ENCODE assay signal across 1 cellular context in the genomic region with DNA sequence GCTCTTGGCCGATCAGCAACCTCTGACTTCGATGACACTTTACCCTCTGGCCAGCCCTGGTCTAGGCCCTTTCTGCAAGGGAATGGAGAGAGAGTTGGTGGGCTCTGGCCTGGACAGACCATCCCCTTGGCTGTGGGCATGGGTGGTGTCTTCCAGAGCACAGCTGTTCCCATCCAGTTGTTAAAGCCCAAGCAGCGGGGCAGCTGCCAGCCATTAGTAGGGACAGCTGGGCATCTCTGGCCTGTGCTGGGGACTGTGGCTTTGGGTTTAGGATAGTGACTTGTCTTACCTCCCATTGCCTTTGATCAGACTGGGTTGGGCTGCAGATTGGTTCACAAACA.
TF ChIP-seq lines count a peak whose summit lies in the region.

No MANE protein-coding gene starts in this region.

TF ChIP-seq in GM23338, 12 proteins besides CTCF, POLR2A, EP300 and RAD21 (continued from another document):
- TF ChIP-seq, protein P1, sequence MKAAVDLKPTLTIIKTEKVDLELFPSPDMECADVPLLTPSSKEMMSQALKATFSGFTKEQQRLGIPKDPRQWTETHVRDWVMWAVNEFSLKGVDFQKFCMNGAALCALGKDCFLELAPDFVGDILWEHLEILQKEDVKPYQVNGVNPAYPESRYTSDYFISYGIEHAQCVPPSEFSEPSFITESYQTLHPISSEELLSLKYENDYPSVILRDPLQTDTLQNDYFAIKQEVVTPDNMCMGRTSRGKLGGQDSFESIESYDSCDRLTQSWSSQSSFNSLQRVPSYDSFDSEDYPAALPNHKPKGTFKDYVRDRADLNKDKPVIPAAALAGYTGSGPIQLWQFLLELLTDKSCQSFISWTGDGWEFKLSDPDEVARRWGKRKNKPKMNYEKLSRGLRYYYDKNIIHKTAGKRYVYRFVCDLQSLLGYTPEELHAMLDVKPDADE (IDR thresholded peaks at IDR 0.05) = no peak
- TF ChIP-seq CREB1 (CRISPR knock-in tag; IDR thresholded peaks at IDR 0.05; ENCODE audit: low read depth) = no peak
- TF ChIP-seq NANOG (IDR thresholded peaks at IDR 0.05; ENCODE audit: borderline replicate concordance) = no peak
- TF ChIP-seq JUNB (IDR thresholded peaks at IDR 0.05; ENCODE audit: unreplicated experiment) = no peak
- TF ChIP-seq EZH2 (IDR thresholded peaks at IDR 0.05; ENCODE audit: low read depth, unreplicated experiment) = no peak
- no peak for TF ChIP-seq EZH2phosphoT487 (IDR thresholded peaks at IDR 0.05; ENCODE audit: unreplicated experiment)
- TF ChIP-seq, protein P2, sequence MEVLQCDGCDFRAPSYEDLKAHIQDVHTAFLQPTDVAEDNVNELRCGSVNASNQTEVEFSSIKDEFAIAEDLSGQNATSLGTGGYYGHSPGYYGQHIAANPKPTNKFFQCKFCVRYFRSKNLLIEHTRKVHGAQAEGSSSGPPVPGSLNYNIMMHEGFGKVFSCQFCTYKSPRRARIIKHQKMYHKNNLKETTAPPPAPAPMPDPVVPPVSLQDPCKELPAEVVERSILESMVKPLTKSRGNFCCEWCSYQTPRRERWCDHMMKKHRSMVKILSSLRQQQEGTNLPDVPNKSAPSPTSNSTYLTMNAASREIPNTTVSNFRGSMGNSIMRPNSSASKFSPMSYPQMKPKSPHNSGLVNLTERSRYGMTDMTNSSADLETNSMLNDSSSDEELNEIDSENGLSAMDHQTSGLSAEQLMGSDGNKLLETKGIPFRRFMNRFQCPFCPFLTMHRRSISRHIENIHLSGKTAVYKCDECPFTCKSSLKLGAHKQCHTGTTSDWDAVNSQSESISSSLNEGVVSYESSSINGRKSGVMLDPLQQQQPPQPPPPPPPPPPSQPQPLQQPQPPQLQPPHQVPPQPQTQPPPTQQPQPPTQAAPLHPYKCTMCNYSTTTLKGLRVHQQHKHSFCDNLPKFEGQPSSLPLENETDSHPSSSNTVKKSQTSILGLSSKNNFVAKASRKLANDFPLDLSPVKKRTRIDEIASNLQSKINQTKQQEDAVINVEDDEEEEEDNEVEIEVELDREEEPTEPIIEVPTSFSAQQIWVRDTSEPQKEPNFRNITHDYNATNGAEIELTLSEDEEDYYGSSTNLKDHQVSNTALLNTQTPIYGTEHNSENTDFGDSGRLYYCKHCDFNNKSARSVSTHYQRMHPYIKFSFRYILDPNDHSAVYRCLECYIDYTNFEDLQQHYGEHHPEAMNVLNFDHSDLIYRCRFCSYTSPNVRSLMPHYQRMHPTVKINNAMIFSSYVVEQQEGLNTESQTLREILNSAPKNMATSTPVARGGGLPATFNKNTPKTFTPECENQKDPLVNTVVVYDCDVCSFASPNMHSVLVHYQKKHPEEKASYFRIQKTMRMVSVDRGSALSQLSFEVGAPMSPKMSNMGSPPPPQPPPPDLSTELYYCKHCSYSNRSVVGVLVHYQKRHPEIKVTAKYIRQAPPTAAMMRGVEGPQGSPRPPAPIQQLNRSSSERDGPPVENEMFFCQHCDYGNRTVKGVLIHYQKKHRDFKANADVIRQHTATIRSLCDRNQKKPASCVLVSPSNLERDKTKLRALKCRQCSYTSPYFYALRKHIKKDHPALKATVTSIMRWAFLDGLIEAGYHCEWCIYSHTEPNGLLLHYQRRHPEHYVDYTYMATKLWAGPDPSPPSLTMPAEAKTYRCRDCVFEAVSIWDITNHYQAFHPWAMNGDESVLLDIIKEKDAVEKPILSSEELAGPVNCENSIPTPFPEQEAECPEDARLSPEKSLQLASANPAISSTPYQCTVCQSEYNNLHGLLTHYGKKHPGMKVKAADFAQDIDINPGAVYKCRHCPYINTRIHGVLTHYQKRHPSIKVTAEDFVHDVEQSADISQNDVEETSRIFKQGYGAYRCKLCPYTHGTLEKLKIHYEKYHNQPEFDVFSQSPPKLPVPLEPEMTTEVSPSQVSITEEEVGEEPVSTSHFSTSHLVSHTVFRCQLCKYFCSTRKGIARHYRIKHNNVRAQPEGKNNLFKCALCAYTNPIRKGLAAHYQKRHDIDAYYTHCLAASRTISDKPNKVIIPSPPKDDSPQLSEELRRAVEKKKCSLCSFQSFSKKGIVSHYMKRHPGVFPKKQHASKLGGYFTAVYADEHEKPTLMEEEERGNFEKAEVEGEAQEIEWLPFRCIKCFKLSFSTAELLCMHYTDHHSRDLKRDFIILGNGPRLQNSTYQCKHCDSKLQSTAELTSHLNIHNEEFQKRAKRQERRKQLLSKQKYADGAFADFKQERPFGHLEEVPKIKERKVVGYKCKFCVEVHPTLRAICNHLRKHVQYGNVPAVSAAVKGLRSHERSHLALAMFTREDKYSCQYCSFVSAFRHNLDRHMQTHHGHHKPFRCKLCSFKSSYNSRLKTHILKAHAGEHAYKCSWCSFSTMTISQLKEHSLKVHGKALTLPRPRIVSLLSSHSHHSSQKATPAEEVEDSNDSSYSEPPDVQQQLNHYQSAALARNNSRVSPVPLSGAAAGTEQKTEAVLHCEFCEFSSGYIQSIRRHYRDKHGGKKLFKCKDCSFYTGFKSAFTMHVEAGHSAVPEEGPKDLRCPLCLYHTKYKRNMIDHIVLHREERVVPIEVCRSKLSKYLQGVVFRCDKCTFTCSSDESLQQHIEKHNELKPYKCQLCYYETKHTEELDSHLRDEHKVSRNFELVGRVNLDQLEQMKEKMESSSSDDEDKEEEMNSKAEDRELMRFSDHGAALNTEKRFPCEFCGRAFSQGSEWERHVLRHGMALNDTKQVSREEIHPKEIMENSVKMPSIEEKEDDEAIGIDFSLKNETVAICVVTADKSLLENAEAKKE (CRISPR knock-in tag; IDR thresholded peaks at IDR 0.05) = no peak
- TF ChIP-seq ZNF331 (CRISPR knock-in tag; IDR thresholded peaks at IDR 0.05; ENCODE audit: low read depth) = no peak
- TF ChIP-seq, protein P3, sequence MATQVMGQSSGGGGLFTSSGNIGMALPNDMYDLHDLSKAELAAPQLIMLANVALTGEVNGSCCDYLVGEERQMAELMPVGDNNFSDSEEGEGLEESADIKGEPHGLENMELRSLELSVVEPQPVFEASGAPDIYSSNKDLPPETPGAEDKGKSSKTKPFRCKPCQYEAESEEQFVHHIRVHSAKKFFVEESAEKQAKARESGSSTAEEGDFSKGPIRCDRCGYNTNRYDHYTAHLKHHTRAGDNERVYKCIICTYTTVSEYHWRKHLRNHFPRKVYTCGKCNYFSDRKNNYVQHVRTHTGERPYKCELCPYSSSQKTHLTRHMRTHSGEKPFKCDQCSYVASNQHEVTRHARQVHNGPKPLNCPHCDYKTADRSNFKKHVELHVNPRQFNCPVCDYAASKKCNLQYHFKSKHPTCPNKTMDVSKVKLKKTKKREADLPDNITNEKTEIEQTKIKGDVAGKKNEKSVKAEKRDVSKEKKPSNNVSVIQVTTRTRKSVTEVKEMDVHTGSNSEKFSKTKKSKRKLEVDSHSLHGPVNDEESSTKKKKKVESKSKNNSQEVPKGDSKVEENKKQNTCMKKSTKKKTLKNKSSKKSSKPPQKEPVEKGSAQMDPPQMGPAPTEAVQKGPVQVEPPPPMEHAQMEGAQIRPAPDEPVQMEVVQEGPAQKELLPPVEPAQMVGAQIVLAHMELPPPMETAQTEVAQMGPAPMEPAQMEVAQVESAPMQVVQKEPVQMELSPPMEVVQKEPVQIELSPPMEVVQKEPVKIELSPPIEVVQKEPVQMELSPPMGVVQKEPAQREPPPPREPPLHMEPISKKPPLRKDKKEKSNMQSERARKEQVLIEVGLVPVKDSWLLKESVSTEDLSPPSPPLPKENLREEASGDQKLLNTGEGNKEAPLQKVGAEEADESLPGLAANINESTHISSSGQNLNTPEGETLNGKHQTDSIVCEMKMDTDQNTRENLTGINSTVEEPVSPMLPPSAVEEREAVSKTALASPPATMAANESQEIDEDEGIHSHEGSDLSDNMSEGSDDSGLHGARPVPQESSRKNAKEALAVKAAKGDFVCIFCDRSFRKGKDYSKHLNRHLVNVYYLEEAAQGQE (IDR thresholded peaks at IDR 0.05; ENCODE audit: unreplicated experiment) = no peak
- no peak for TF ChIP-seq STAT1 (IDR thresholded peaks at IDR 0.05; ENCODE audit: unreplicated experiment)
- TF ChIP-seq POLR2AphosphoS5 (IDR thresholded peaks at IDR 0.05; ENCODE audit: low read depth) = no peak
